2 cellular contexts compared by ENCODE assay signal in the genomic region with DNA sequence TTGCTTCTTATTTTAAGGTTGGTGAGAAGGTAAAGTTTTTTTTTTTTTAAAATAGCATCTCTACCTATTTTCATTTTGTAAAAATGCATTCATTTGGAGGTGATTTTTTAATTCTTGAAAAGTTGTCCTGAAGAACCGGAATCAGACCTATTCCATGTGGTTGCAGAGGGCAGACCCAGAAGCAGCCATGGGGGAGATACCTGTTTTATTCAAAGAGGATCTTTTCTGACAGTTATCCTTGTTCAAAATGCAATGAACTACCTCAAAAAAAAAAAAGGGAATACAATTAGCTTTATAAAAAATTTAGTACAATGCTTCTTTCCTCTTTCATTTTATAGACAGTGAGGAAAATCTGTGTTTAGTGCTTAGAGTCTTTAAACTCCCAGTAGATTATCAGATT.
TF ChIP-seq lines count a peak whose summit lies in the region.

No MANE protein-coding gene starts in this region.

TF ChIP-seq in HEK293, 187 proteins besides CTCF, POLR2A, EP300 and RAD21:
- TF ChIP-seq, protein P1, sequence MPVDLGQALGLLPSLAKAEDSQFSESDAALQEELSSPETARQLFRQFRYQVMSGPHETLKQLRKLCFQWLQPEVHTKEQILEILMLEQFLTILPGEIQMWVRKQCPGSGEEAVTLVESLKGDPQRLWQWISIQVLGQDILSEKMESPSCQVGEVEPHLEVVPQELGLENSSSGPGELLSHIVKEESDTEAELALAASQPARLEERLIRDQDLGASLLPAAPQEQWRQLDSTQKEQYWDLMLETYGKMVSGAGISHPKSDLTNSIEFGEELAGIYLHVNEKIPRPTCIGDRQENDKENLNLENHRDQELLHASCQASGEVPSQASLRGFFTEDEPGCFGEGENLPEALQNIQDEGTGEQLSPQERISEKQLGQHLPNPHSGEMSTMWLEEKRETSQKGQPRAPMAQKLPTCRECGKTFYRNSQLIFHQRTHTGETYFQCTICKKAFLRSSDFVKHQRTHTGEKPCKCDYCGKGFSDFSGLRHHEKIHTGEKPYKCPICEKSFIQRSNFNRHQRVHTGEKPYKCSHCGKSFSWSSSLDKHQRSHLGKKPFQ (tag by site-specific recombination; IDR thresholded peaks at IDR 0.05) = no peak
- TF ChIP-seq ZNF274 (IDR thresholded peaks at IDR 0.05; ENCODE audit: low read length) (no peak), ZNF274 (tag by site-specific recombination; IDR thresholded peaks at IDR 0.05; ENCODE audit: borderline replicate concordance) (no peak), ZNF76 (tag by site-specific recombination; IDR thresholded peaks at IDR 0.05; ENCODE audit: borderline replicate concordance, low read depth) (no peak), ZNF747 (tag by site-specific recombination; IDR thresholded peaks at IDR 0.05) (no peak), ZNF514 (tag by site-specific recombination; IDR thresholded peaks at IDR 0.05) (no peak), ZNF112 (tag by site-specific recombination; IDR thresholded peaks at IDR 0.05) (no peak), MEIS1 (CRISPR knock-in tag; IDR thresholded peaks at IDR 0.05; ENCODE audit: borderline replicate concordance) (no peak), ZNF211 (tag by site-specific recombination; IDR thresholded peaks at IDR 0.05; ENCODE audit: low read depth) (no peak), KLF1 (tag by site-specific recombination; IDR thresholded peaks at IDR 0.05) (no peak)
- TF ChIP-seq, protein P2, sequence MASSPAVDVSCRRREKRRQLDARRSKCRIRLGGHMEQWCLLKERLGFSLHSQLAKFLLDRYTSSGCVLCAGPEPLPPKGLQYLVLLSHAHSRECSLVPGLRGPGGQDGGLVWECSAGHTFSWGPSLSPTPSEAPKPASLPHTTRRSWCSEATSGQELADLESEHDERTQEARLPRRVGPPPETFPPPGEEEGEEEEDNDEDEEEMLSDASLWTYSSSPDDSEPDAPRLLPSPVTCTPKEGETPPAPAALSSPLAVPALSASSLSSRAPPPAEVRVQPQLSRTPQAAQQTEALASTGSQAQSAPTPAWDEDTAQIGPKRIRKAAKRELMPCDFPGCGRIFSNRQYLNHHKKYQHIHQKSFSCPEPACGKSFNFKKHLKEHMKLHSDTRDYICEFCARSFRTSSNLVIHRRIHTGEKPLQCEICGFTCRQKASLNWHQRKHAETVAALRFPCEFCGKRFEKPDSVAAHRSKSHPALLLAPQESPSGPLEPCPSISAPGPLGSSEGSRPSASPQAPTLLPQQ (tag by site-specific recombination; IDR thresholded peaks at IDR 0.05) = no peak
- TF ChIP-seq, protein P3, sequence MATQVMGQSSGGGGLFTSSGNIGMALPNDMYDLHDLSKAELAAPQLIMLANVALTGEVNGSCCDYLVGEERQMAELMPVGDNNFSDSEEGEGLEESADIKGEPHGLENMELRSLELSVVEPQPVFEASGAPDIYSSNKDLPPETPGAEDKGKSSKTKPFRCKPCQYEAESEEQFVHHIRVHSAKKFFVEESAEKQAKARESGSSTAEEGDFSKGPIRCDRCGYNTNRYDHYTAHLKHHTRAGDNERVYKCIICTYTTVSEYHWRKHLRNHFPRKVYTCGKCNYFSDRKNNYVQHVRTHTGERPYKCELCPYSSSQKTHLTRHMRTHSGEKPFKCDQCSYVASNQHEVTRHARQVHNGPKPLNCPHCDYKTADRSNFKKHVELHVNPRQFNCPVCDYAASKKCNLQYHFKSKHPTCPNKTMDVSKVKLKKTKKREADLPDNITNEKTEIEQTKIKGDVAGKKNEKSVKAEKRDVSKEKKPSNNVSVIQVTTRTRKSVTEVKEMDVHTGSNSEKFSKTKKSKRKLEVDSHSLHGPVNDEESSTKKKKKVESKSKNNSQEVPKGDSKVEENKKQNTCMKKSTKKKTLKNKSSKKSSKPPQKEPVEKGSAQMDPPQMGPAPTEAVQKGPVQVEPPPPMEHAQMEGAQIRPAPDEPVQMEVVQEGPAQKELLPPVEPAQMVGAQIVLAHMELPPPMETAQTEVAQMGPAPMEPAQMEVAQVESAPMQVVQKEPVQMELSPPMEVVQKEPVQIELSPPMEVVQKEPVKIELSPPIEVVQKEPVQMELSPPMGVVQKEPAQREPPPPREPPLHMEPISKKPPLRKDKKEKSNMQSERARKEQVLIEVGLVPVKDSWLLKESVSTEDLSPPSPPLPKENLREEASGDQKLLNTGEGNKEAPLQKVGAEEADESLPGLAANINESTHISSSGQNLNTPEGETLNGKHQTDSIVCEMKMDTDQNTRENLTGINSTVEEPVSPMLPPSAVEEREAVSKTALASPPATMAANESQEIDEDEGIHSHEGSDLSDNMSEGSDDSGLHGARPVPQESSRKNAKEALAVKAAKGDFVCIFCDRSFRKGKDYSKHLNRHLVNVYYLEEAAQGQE (tag by site-specific recombination; IDR thresholded peaks at IDR 0.05) = no peak

TF ChIP-seq in HepG2, 621 proteins besides CTCF, POLR2A, EP300 and RAD21:
- no peak for TF ChIP-seq CBX2 (IDR thresholded peaks at IDR 0.05; ENCODE audit: low read depth, low read length)
- no peak for TF ChIP-seq CBX2 (CRISPR knock-in tag; IDR thresholded peaks at IDR 0.05; ENCODE audit: low read depth)
- TF ChIP-seq, protein P4, sequence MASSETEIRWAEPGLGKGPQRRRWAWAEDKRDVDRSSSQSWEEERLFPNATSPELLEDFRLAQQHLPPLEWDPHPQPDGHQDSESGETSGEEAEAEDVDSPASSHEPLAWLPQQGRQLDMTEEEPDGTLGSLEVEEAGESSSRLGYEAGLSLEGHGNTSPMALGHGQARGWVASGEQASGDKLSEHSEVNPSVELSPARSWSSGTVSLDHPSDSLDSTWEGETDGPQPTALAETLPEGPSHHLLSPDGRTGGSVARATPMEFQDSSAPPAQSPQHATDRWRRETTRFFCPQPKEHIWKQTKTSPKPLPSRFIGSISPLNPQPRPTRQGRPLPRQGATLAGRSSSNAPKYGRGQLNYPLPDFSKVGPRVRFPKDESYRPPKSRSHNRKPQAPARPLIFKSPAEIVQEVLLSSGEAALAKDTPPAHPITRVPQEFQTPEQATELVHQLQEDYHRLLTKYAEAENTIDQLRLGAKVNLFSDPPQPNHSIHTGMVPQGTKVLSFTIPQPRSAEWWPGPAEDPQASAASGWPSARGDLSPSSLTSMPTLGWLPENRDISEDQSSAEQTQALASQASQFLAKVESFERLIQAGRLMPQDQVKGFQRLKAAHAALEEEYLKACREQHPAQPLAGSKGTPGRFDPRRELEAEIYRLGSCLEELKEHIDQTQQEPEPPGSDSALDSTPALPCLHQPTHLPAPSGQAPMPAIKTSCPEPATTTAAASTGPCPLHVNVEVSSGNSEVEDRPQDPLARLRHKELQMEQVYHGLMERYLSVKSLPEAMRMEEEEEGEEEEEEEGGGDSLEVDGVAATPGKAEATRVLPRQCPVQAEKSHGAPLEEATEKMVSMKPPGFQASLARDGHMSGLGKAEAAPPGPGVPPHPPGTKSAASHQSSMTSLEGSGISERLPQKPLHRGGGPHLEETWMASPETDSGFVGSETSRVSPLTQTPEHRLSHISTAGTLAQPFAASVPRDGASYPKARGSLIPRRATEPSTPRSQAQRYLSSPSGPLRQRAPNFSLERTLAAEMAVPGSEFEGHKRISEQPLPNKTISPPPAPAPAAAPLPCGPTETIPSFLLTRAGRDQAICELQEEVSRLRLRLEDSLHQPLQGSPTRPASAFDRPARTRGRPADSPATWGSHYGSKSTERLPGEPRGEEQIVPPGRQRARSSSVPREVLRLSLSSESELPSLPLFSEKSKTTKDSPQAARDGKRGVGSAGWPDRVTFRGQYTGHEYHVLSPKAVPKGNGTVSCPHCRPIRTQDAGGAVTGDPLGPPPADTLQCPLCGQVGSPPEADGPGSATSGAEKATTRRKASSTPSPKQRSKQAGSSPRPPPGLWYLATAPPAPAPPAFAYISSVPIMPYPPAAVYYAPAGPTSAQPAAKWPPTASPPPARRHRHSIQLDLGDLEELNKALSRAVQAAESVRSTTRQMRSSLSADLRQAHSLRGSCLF (CRISPR knock-in tag; IDR thresholded peaks at IDR 0.05; ENCODE audit: borderline replicate concordance) = no peak
- no peak for TF ChIP-seq ZNF24 (IDR thresholded peaks at IDR 0.05)
- TF ChIP-seq NFIB (CRISPR knock-in tag; IDR thresholded peaks at IDR 0.05; ENCODE audit: borderline replicate concordance) = no peak
- TF ChIP-seq, protein P5, sequence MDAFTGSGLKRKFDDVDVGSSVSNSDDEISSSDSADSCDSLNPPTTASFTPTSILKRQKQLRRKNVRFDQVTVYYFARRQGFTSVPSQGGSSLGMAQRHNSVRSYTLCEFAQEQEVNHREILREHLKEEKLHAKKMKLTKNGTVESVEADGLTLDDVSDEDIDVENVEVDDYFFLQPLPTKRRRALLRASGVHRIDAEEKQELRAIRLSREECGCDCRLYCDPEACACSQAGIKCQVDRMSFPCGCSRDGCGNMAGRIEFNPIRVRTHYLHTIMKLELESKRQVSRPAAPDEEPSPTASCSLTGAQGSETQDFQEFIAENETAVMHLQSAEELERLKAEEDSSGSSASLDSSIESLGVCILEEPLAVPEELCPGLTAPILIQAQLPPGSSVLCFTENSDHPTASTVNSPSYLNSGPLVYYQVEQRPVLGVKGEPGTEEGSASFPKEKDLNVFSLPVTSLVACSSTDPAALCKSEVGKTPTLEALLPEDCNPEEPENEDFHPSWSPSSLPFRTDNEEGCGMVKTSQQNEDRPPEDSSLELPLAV (CRISPR knock-in tag; conservative IDR thresholded peaks at IDR 0.05; ENCODE audit: low read depth) = no peak
- no peak for TF ChIP-seq ZNF616 (CRISPR knock-in tag; IDR thresholded peaks at IDR 0.05; ENCODE audit: low read depth)
- no peak for TF ChIP-seq ARNT2 (CRISPR knock-in tag; IDR thresholded peaks at IDR 0.05; ENCODE audit: low read depth)
- no peak for TF ChIP-seq MYC (CRISPR knock-in tag; IDR thresholded peaks at IDR 0.05; ENCODE audit: borderline replicate concordance)
- no peak for TF ChIP-seq ZNF34 (CRISPR knock-in tag; IDR thresholded peaks at IDR 0.05; ENCODE audit: borderline replicate concordance)
- no peak for TF ChIP-seq ZNF670 (CRISPR knock-in tag; IDR thresholded peaks at IDR 0.05; ENCODE audit: borderline replicate concordance)
- TF ChIP-seq, protein P6, sequence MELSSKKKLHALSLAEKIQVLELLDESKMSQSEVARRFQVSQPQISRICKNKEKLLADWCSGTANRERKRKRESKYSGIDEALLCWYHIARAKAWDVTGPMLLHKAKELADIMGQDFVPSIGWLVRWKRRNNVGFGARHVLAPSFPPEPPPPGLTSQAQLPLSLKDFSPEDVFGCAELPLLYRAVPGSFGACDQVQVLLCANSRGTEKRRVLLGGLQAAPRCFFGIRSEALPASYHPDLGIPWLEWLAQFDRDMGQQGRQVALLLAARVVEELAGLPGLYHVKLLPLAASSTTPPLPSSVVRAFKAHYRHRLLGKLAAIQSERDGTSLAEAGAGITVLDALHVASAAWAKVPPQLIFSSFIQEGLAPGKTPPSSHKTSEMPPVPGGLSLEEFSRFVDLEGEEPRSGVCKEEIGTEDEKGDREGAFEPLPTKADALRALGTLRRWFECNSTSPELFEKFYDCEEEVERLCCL (CRISPR knock-in tag; IDR thresholded peaks at IDR 0.05; ENCODE audit: borderline replicate concordance) = no peak
- no peak for TF ChIP-seq SCMH1 (CRISPR knock-in tag; IDR thresholded peaks at IDR 0.05; ENCODE audit: borderline replicate concordance)
- no peak for TF ChIP-seq ZFAT (CRISPR knock-in tag; conservative IDR thresholded peaks at IDR 0.05)
- TF ChIP-seq CCAR2 (optimal IDR thresholded peaks at IDR 0.05; ENCODE audit: low read depth, low read length) = no peak
- no peak for TF ChIP-seq RBM39 (IDR thresholded peaks at IDR 0.05; ENCODE audit: low read depth, low read length, poor library complexity, severe bottlenecking)
- TF ChIP-seq, protein P7, sequence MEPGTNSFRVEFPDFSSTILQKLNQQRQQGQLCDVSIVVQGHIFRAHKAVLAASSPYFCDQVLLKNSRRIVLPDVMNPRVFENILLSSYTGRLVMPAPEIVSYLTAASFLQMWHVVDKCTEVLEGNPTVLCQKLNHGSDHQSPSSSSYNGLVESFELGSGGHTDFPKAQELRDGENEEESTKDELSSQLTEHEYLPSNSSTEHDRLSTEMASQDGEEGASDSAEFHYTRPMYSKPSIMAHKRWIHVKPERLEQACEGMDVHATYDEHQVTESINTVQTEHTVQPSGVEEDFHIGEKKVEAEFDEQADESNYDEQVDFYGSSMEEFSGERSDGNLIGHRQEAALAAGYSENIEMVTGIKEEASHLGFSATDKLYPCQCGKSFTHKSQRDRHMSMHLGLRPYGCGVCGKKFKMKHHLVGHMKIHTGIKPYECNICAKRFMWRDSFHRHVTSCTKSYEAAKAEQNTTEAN (CRISPR knock-in tag; conservative IDR thresholded peaks at IDR 0.05) = no peak
